26 cellular contexts compared by ENCODE assay signal in genomic region chr13:42706286-42706685, GRCh38.
"Had no signal": no experiment of that assay in that cellular context is flagged by ENCODE, and none has a peak within 500 bp of the region (broad histone marks: within the 10 kb centered on the region; RNA-seq: fewer than 3 reads in every experiment).

No MANE protein-coding gene starts in this region.

- H3K27me3 ChIP-seq: ascending aorta, breast epithelium, cardiac muscle cell, esophagus muscularis mucosa, foreskin keratinocyte, gastrocnemius medialis had no signal

- DNase-seq: activated CD4-positive, alpha-beta memory T cell treated with anti-CD3 and anti-CD28 coated beads for 36 hours; activated CD4-positive, alpha-beta T cell treated with anti-CD3 and anti-CD28 coated beads for 36 hours; activated CD4-positive, alpha-beta T cell treated with anti-CD3 and anti-CD28 coated beads, Interleukin-2, amount 10 ng/mL, durations not matched to agents 24 days and 14 days; activated CD4-positive, CD25-positive, alpha-beta regulatory T cell; activated CD4-positive, CD25-positive, alpha-beta regulatory T cell treated with anti-CD3 and anti-CD28 coated beads, Interleukin-2, amount 50 U/mL, for 72 hours; activated CD8-positive, alpha-beta memory T cell treated with anti-CD3 and anti-CD28 coated beads, Interleukin-2, amount 10 ng/mL, durations not matched to agents 7 days and 5 days; activated CD8-positive, alpha-beta memory T cell treated with anti-CD3 and anti-CD28 coated beads, Interleukin-2, amount 50 U/mL, for 4 hours; activated CD8-positive, alpha-beta T cell treated with anti-CD3 and anti-CD28 coated beads, Interleukin-2, amount 10 ng/mL, durations not matched to agents 7 days and 5 days; activated effector memory CD4-positive, alpha-beta T cell treated with anti-CD3 and anti-CD28 coated beads, Interleukin-2, amount 50 U/mL, for 16 hours; activated naive CD4-positive, alpha-beta T cell treated with anti-CD3 and anti-CD28 coated beads for 36 hours; activated naive CD8-positive, alpha-beta T cell treated with anti-CD3 and anti-CD28 coated beads for 36 hours; activated naive CD8-positive, alpha-beta T cell treated with anti-CD3 and anti-CD28 coated beads, Interleukin-2, amount 50 U/mL, for 24 hours; activated T-cell treated with anti-CD3 and anti-CD28 coated beads, Interleukin-2, amount 50 U/mL, for 1 hour; activated T-cell treated with anti-CD3 and anti-CD28 coated beads, Interleukin-2, amount 50 U/mL, for 48 hours; cortex of kidney; dermis blood vessel endothelial cell; effector CD4-positive, alpha-beta T cell; effector memory CD8-positive, alpha-beta T cell; erythroblast; foreskin keratinocyte; gastrocnemius medialis; T-helper 2 cell had no signal

- H3K4me3 ChIP-seq: ascending aorta, breast epithelium, cardiac muscle cell, esophagus muscularis mucosa, gastrocnemius medialis had no signal

- H3K36me3 ChIP-seq: ascending aorta, breast epithelium, cardiac muscle cell, esophagus muscularis mucosa, gastrocnemius medialis had no signal

- ATAC-seq: activated CD4-positive, alpha-beta T cell treated with anti-CD3 and anti-CD28 coated beads for 36 hours; activated CD8-positive, alpha-beta memory T cell treated with anti-CD3 and anti-CD28 coated beads, Interleukin-2, amount 10 ng/mL, durations not matched to agents 7 days and 5 days; activated CD8-positive, alpha-beta T cell treated with anti-CD3 and anti-CD28 coated beads, Interleukin-2, amount 10 ng/mL, durations not matched to agents 7 days and 5 days; activated naive CD8-positive, alpha-beta T cell treated with anti-CD3 and anti-CD28 coated beads, Interleukin-2, amount 50 U/mL, for 24 hours; effector memory CD8-positive, alpha-beta T cell; foreskin keratinocyte; gastrocnemius medialis had no signal

- H3K4me1 ChIP-seq: ascending aorta, breast epithelium, foreskin keratinocyte, gastrocnemius medialis had no signal

- H3K27ac ChIP-seq: ascending aorta, breast epithelium, cardiac muscle cell, esophagus muscularis mucosa, foreskin keratinocyte, gastrocnemius medialis had no signal

- H3K9me3 ChIP-seq: ascending aorta, breast epithelium, esophagus muscularis mucosa, gastrocnemius medialis had no signal
